ENCODE assay signal across 8 cellular contexts in the genomic region with DNA sequence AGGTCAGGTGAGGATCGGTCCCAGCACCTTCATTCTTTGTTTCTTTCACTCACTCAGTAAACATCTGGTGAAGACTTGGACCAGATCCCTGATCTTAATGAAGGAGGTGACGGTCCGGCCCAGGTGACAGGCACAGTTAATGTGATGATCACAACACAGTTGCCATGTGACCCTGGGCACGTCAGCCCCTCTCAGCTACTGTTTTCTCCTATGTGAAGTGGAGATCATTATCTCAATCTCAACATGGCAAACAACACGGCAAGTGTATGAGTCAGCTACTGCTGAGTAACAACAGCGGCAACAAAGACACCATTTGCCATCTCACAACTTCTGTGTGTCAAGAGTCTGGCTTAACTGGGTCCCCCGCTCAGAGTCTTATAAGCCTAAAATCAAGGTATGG.
DNase-seq lines count a peak whose midpoint lies in the region; ATAC-seq, FAIRE-seq and TF ChIP-seq lines count a peak whose summit lies in the region.

No MANE protein-coding gene starts in this region.

- H3K9me3 Mint-ChIP-seq in brain = peaks cover 0 to 13% (median 10%) of the 10 kb centered on the region in 5 experiments
- H3K9me3 Mint-ChIP-seq in naive B cell = peaks cover 0 to 26% (median 10%) of the 10 kb centered on the region in 7 donors

- H3K4me3 Mint-ChIP-seq in brain (no peak overlapping the region), naive B cell (peak overlapping the region; percentile 76 to 93 (median 88))

- H3K4me1 Mint-ChIP-seq in brain (peaks cover 17% of the 10 kb centered on the region), naive B cell (peaks cover 69 to 97% (median 83%) of the 10 kb centered on the region in 3 donors)

- H3K4me1 ChIP-seq in A549 (peaks cover 15% of the 10 kb centered on the region), HCT116 (ENCODE audit: control insufficient read depth in 1 of 2, insufficient read depth in 2 of 2, low read length in 2 of 2) (peaks cover 28 to 39% of the 10 kb centered on the region in 2 experiments)

- H3K27ac ChIP-seq in A549 (peak overlapping the region; percentile 52 to 70; a peak in 3 of 6 replicates), HCT116 (ENCODE audit: low read depth, low read length) (peak overlapping the region; percentile 25)

- no peaks in the 10 kb centered on the region for H3K36me3 ChIP-seq in HCT116 (ENCODE audit: control insufficient read depth in 1 of 2, insufficient read depth in 2 of 2, low read length in 2 of 2)

- 70% methylated on average over 7 of the region's 7 CpGs for WGBS in A549 (ENCODE audit: missing lambda C conversion rate)

- intact Hi-C loops in HCT116 (cut with micrococcal nuclease) = no loop called here

- H3K27ac Mint-ChIP-seq in brain (peak overlapping the region in 3 of 5 experiments; percentile 73 to 94 (median 90)), naive B cell (peak overlapping the region; percentile 98 to 99 (median 99))

- H3K4me3 ChIP-seq in A549 (no peak overlapping the region), HCT116 (replicated peaks in 1 of 2; ENCODE audit: low read depth in 1 of 2, low read length in 2 of 2) (no peak overlapping the region)

- TF ChIP-seq POLR2A in A549 (IDR thresholded peaks at IDR 0.05; ENCODE audit: low read length) (no peak), HCT116 (IDR thresholded peaks at IDR 0.05; ENCODE audit: borderline replicate concordance, extremely low read depth, insufficient read depth, insufficient read length) (no peak)

- H3K27me3 Mint-ChIP-seq in brain (peaks cover 10% of the 10 kb centered on the region), naive B cell (no peaks in the 10 kb centered on the region)

- no peak for TF ChIP-seq EP300 in A549 (IDR thresholded peaks at IDR 0.05)

- H3K9ac ChIP-seq in HCT116 (ENCODE audit: low read length) = no peak overlapping the region; the same call in 1 of the 2 replicates

- H3K4me2 ChIP-seq in A549 = peak overlapping the region; percentile 67
- peak overlapping the region; percentile 68 for H3K4me2 ChIP-seq in HCT116 (ENCODE audit: low read length)

- RAD21 ChIA-PET in HCT116 (lab: Charles Lee; ENCODE audit: low non-redundant PET in 1 of 2, low total read pairs in 2 of 2, uncharacterized antibody in 2 of 2, unreplicated experiment in 2 of 2) = no interaction called here

- POLR2A ChIA-PET in A549 (lab: Yijun Ruan, JAX) = interaction anchor here (2.3 kb wide), 1 partner anchor 152 kb away, joined by 18 read pairs; the partner anchor contains the start of gene GADD45B
- POLR2A ChIA-PET in HCT116 (lab: Charles Lee) = interaction anchor here (1.0 to 4.2 kb wide), 3 partner anchors 9 to 152 kb away, joined by 4 to 29 read pairs (median 5); partner anchors contain the start of gene GADD45B

- TF ChIP-seq RAD21 in A549 (conservative IDR thresholded peaks at IDR 0.05 in 1 of 2, IDR thresholded peaks at IDR 0.05 in 1 of 2) = no peak
- no peak for TF ChIP-seq RAD21 in HCT116 (IDR thresholded peaks at IDR 0.05; ENCODE audit: low read depth)

- H3K36me3 Mint-ChIP-seq in brain (no peaks in the 10 kb centered on the region), naive B cell (peaks cover 8 to 10% of the 10 kb centered on the region in 2 donors)

- H3K27me3 ChIP-seq in HCT116 (ENCODE audit: insufficient read depth, low read length) = no peaks in the 10 kb centered on the region

- FAIRE-seq in A549 (lab: Jason Lieb, UNC) = no peak

- ATAC-seq in A549 = no peak
- ATAC-seq in HCT116 = no peak
- peak; percentile 13 to 15 for ATAC-seq in naive B cell (ENCODE audit: low read depth in 2 of 2)
- no peak for ATAC-seq in HG03196 (IDR thresholded peaks at IDR 0.05; ENCODE audit: unreplicated experiment)
- no peak for ATAC-seq in HG03432 (IDR thresholded peaks at IDR 0.05; ENCODE audit: unreplicated experiment)

- H3K9me3 ChIP-seq in A549 (peaks cover 20% of the 10 kb centered on the region; the same call in 2 of the 3 replicates), HCT116 (ENCODE audit: control insufficient read depth in 1 of 2, insufficient read depth in 1 of 2, low read depth in 1 of 2, low read length in 2 of 2) (peaks cover 0 to 34% of the 10 kb centered on the region in 2 experiments; a peak in 1 of 4 replicates)

- H3K79me2 ChIP-seq in HCT116 (ENCODE audit: insufficient read depth, low read length) = no peaks in the 10 kb centered on the region

- DNase-seq in A549 (ENCODE audit: low read depth in 1 of 2, low spot score in 1 of 2) = no peak
- no peak for DNase-seq in HCT116 (ENCODE audit: low read depth, low spot score)
- no peak for DNase-seq in naive B cell
- no peak for DNase-seq in NCI-H510A (lab: John Stamatoyannopoulos, UW)
- DNase-seq in stimulated activated CD4-positive, alpha-beta T cell treated with anti-CD3 and anti-CD28 coated beads, Interleukin-12 subunit alpha, Interleukin-12 subunit beta, amount 100 ng/mL, for 4 hours = no peak

- no peaks in the 10 kb centered on the region for H4K20me1 ChIP-seq in HCT116 (ENCODE audit: insufficient read depth)

- no TSS peak for BruUV-seq in HCT116 (replicated peaks; lab: Mats Ljungman, UMichigan)

- H2AFZ ChIP-seq in HCT116 (ENCODE audit: low read depth, low read length, poor library complexity, severe bottlenecking) = no peak overlapping the region

- CTCF ChIA-PET in A549 (lab: Yijun Ruan, JAX) = interaction anchor here (1.1 to 5.1 kb wide), 7 partner anchors 9 to 158 kb away, joined by 3 to 39 read pairs (median 8); no protein-coding TSS in a partner anchor
- CTCF ChIA-PET in HCT116 (lab: Charles Lee) = interaction anchor here (0.9 to 1.3 kb wide), 6 partner anchors 8 to 21 kb away, joined by 3 to 8 read pairs (median 5); no protein-coding TSS in a partner anchor

- H3K9me2 ChIP-seq in HCT116 (ENCODE audit: insufficient read depth) = no peaks in the 10 kb centered on the region

- no peak for TF ChIP-seq CTCF in A549 (IDR thresholded peaks at IDR 0.05)
- TF ChIP-seq CTCF in HCT116 (IDR thresholded peaks at IDR 0.05 in 2 of 3, conservative IDR thresholded peaks at IDR 0.05 in 1 of 3; ENCODE audit: borderline replicate concordance in 1 of 3, insufficient read depth in 1 of 3, low read depth in 2 of 3, low read length in 2 of 3) = no peak
- TF ChIP-seq CTCF in brain (conservative IDR thresholded peaks at IDR 0.05) = no peak

TF ChIP-seq in A549, 52 proteins besides CTCF, POLR2A, EP300 and RAD21:
- no peak for TF ChIP-seq ZNF302 (CRISPR knock-in tag; IDR thresholded peaks at IDR 0.05)
- TF ChIP-seq EHF (CRISPR knock-in tag; IDR thresholded peaks at IDR 0.05) = no peak
- TF ChIP-seq, protein P1, sequence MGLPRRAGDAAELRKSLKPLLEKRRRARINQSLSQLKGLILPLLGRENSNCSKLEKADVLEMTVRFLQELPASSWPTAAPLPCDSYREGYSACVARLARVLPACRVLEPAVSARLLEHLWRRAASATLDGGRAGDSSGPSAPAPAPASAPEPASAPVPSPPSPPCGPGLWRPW (IDR thresholded peaks at IDR 0.05) = no peak
- no peak for TF ChIP-seq HOXB5 (CRISPR knock-in tag; IDR thresholded peaks at IDR 0.05)
- no peak for TF ChIP-seq ZFP36 (IDR thresholded peaks at IDR 0.05; ENCODE audit: borderline replicate concordance, partially characterized antibody)
- TF ChIP-seq MAX (IDR thresholded peaks at IDR 0.05) = no peak; the same call in 1 of the 2 replicates
- TF ChIP-seq TFCP2L1 (CRISPR knock-in tag; IDR thresholded peaks at IDR 0.05) = no peak

TF ChIP-seq in HCT116, 20 proteins besides CTCF, POLR2A, EP300 and RAD21:
- TF ChIP-seq ZBTB33 (IDR thresholded peaks at IDR 0.05; ENCODE audit: extremely low read depth, insufficient replicate concordance, low read length) (no peak), CBX3 (IDR thresholded peaks at IDR 0.05; ENCODE audit: low read depth) (peak; percentile 51), EZH2phosphoT487 (IDR thresholded peaks at IDR 0.05; ENCODE audit: borderline replicate concordance) (no peak)

Comparison
In these comparisons a context has a peak if more than half of its experiments do, and no peak if none do; other contexts are left out.
1. ATAC-seq: peak in naive B cell (2 of 2); none in A549 (0 of 2), HCT116 (single experiment), HG03196 (single experiment) and HG03432 (single experiment).
2. H3K4me3 Mint-ChIP-seq: peak in naive B cell (8 of 8); none in brain (0 of 5).